ENCODE assay signal across 18 cellular contexts in the genomic region with DNA sequence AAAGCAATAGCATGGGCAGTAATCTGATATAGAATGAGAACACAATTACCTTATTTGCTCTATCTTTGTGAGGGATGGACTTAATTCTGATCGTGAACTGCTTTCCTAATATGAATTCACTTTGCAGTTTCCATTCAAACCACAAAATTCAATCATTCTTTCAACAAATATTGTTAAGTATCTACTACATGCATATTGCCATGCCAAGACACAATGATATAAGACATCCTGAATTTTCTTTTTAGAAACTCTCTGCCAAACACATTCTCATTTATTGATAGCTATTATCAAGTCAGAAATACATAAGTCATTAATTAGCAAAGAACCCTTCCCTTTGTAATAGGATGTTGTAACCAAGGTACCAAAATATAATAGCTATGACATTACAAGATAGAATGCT.
"Had no signal": no experiment of that assay in that cellular context is flagged by ENCODE, and none has a peak within 500 bp of the region (broad histone marks: within the 10 kb centered on the region; RNA-seq: fewer than 3 reads in every experiment).

No MANE protein-coding gene starts in this region.

- H3K4me3 ChIP-seq: adrenal gland, cardiac muscle cell, esophagus squamous epithelium, gastroesophageal sphincter, heart left ventricle had no signal

- H3K9me3 ChIP-seq: adrenal gland, esophagus squamous epithelium, gastroesophageal sphincter, heart left ventricle had no signal

- DNase-seq: activated CD4-positive, alpha-beta T cell treated with anti-CD3 and anti-CD28 coated beads for 1 hour; activated CD4-positive, alpha-beta T cell treated with anti-CD3 and anti-CD28 coated beads, Interleukin-2, amount 50 U/mL, for 4 hours; activated effector memory CD4-positive, alpha-beta T cell treated with anti-CD3 and anti-CD28 coated beads, Interleukin-2, amount 50 U/mL, for 16 hours; activated T-cell treated with anti-CD3 and anti-CD28 coated beads, Interleukin-2, amount 50 U/mL, for 72 hours; adrenal gland; effector memory CD8-positive, alpha-beta T cell; esophagus squamous epithelium; heart left ventricle; kidney; midbrain; stimulated activated CD4-positive, alpha-beta T cell treated with anti-CD3 and anti-CD28 coated beads, Interleukin-12 subunit alpha, Interleukin-12 subunit beta, amount 100 ng/mL, for 4 hours; stimulated activated CD4-positive, alpha-beta T cell treated with anti-CD3 and anti-CD28 coated beads, Interleukin-1b, Interleukin-23, amount 100 ng/mL, for 48 hours; stimulated activated CD8-positive, alpha-beta memory T cell treated with anti-CD3 and anti-CD28 coated beads, Interleukin-4, amount 100 ng/mL, for 48 hours; stimulated activated naive CD4-positive, alpha-beta T cell; WERI-Rb-1 had no signal

- H3K27me3 ChIP-seq: adrenal gland, esophagus squamous epithelium, gastroesophageal sphincter, heart left ventricle had no signal

- H3K27ac ChIP-seq: cardiac muscle cell, WERI-Rb-1 had no signal

- ATAC-seq: activated T-cell treated with anti-CD3 and anti-CD28 coated beads, Interleukin-2, amount 50 U/mL, for 72 hours; effector memory CD8-positive, alpha-beta T cell; left lobe of liver had no signal

- H3K36me3 ChIP-seq: adrenal gland, cardiac muscle cell, esophagus squamous epithelium, gastroesophageal sphincter, heart left ventricle, WERI-Rb-1 had no signal
